In genomic region chr2:195560209-195560907, GRCh38 we compare ENCODE assay signal across 14 cellular contexts.
DNase-seq lines count a peak whose midpoint lies in the region; ATAC-seq, FAIRE-seq and TF ChIP-seq lines count a peak whose summit lies in the region.
"Had no signal": no experiment of that assay in that cellular context is flagged by ENCODE, and none has a peak within 500 bp of the region (broad histone marks: within the 10 kb centered on the region; RNA-seq: fewer than 3 reads in every experiment).

No MANE protein-coding gene starts in this region.

- POLR2A ChIA-PET in A549 (lab: Yijun Ruan, JAX) = interaction anchor here (0.7 to 3.0 kb wide), 6 partner anchors 26 to 241 kb away, joined by 3 to 33 read pairs (median 4); partner anchors contain the start of gene SLC39A10
- POLR2A ChIA-PET in activated CD8-positive, alpha-beta T cell treated with anti-CD3 and anti-CD28 coated beads for 36 hours (lab: Charles Lee) = interaction anchor here (0.9 to 5.2 kb wide), 7 partner anchors 12 to 610 kb away, joined by 3 to 37 read pairs (median 4); partner anchors contain the start of gene SLC39A10

- no peak for TF ChIP-seq EP300 in A549 (IDR thresholded peaks at IDR 0.05)

- TF ChIP-seq RAD21 in A549 (conservative IDR thresholded peaks at IDR 0.05 in 1 of 2, IDR thresholded peaks at IDR 0.05 in 1 of 2) = no peak

- ATAC-seq in A549 (no peak), left colon (peak; percentile 87), HG02885 (IDR thresholded peaks at IDR 0.05; ENCODE audit: poor library complexity, unreplicated experiment) (no peak), GM21576 (IDR thresholded peaks at IDR 0.05; ENCODE audit: unreplicated experiment) (no peak)
- ATAC-seq in activated CD8-positive, alpha-beta T cell treated with anti-CD3 and anti-CD28 coated beads for 36 hours = no peak

- peaks cover 62% of the 10 kb centered on the region for H3K4me1 ChIP-seq in A549
- H3K4me1 ChIP-seq: esophagus muscularis mucosa had no signal

- WGBS in A549 (ENCODE audit: missing lambda C conversion rate) = 80% methylated on average over 10 of the region's 10 CpGs

- H3K27ac ChIP-seq in A549 = peak overlapping the region; percentile 77 to 92
- H3K27ac ChIP-seq: esophagus muscularis mucosa had no signal

- TF ChIP-seq POLR2A in A549 (IDR thresholded peaks at IDR 0.05; ENCODE audit: low read length) = no peak

- CTCF ChIA-PET in A549 (lab: Yijun Ruan, JAX) = interaction anchor here (1.5 to 2.9 kb wide), 4 partner anchors 12 to 100 kb away, joined by 3 to 7 read pairs (median 4); no protein-coding TSS in a partner anchor
- CTCF ChIA-PET in activated CD8-positive, alpha-beta T cell treated with anti-CD3 and anti-CD28 coated beads for 36 hours (lab: Charles Lee) = interaction anchor here (0.7 to 2.3 kb wide), 7 partner anchors 12 to 506 kb away, joined by 3 to 12 read pairs (median 4); no protein-coding TSS in a partner anchor

- H3K9me3 ChIP-seq in A549 = no peaks in the 10 kb centered on the region
- H3K9me3 ChIP-seq: BE2C, esophagus muscularis mucosa had no signal

- intact Hi-C loops in activated CD8-positive, alpha-beta T cell treated with anti-CD3 and anti-CD28 coated beads for 36 hours (cut with micrococcal nuclease) = loop anchor here (1.0 to 5.0 kb wide), 2 partner anchors 24 to 97 kb away; partner anchors contain the start of gene SLC39A10
- intact Hi-C loops in left colon (cut with DNase I, micrococcal nuclease) = no loop called here

- peaks cover 22% of the 10 kb centered on the region for H3K36me3 Mint-ChIP-seq in activated CD8-positive, alpha-beta T cell treated with anti-CD3 and anti-CD28 coated beads for 36 hours (ENCODE audit: low read depth)
- H3K36me3 Mint-ChIP-seq in progenitor cell of endocrine pancreas (ENCODE audit: insufficient read depth) = no peaks in the 10 kb centered on the region
- H3K36me3 Mint-ChIP-seq: brain had no signal

- H3K9me3 Mint-ChIP-seq in activated CD8-positive, alpha-beta T cell treated with anti-CD3 and anti-CD28 coated beads for 36 hours = peaks cover 14% of the 10 kb centered on the region
- H3K9me3 Mint-ChIP-seq in progenitor cell of endocrine pancreas (ENCODE audit: low read depth) = no peaks in the 10 kb centered on the region
- H3K9me3 Mint-ChIP-seq: brain had no signal

- no peaks in the 10 kb centered on the region for H3K27me3 Mint-ChIP-seq in activated CD8-positive, alpha-beta T cell treated with anti-CD3 and anti-CD28 coated beads for 36 hours
- peaks cover 3% of the 10 kb centered on the region for H3K27me3 Mint-ChIP-seq in progenitor cell of endocrine pancreas
- H3K27me3 Mint-ChIP-seq: brain had no signal

- H3K4me1 Mint-ChIP-seq in activated CD8-positive, alpha-beta T cell treated with anti-CD3 and anti-CD28 coated beads for 36 hours (ENCODE audit: low read depth) = peaks cover 66% of the 10 kb centered on the region
- H3K4me1 Mint-ChIP-seq in progenitor cell of endocrine pancreas (ENCODE audit: low read depth) = no peaks in the 10 kb centered on the region
- H3K4me1 Mint-ChIP-seq: brain had no signal

- H3K4me2 ChIP-seq in A549 = peak overlapping the region; percentile 74

- FAIRE-seq in A549 (lab: Jason Lieb, UNC) = no peak
- peak; percentile 29 for FAIRE-seq in GM18507 (lab: Jason Lieb, UNC)
- FAIRE-seq: islet of Langerhans had no signal

- H3K4me3 ChIP-seq in A549 = no peak overlapping the region
- H3K4me3 ChIP-seq: esophagus muscularis mucosa had no signal

- peak overlapping the region; percentile 49 for H3K4me3 Mint-ChIP-seq in activated CD8-positive, alpha-beta T cell treated with anti-CD3 and anti-CD28 coated beads for 36 hours
- no peak overlapping the region for H3K4me3 Mint-ChIP-seq in progenitor cell of endocrine pancreas (ENCODE audit: low read depth)
- H3K4me3 Mint-ChIP-seq: brain had no signal

- DNase-seq in A549 (ENCODE audit: low read depth in 1 of 2, low spot score in 1 of 2) (peak in 1 of 2 experiments; percentile 26), GM18507 (ENCODE audit: extremely low spot score, insufficient read length, low read depth) (no peak), left colon (peak in 1 of 2 donors; percentile 56), NCI-H1092 treated with DMSO at 0.1 percent for 48 hours (lab: John Stamatoyannopoulos, UW) (no peak), progenitor cell of endocrine pancreas (ENCODE audit: low spot score, unreplicated experiment) (no peak)
- DNase-seq in activated CD8-positive, alpha-beta T cell treated with anti-CD3 and anti-CD28 coated beads for 36 hours = no peak
- DNase-seq: BE2C, NCI-H510A treated with DMSO at 0.1 percent for 48 hours, occipital lobe had no signal

- no peak for TF ChIP-seq CTCF in A549 (IDR thresholded peaks at IDR 0.05)
- no peak for TF ChIP-seq CTCF in activated CD8-positive, alpha-beta T cell treated with anti-CD3 and anti-CD28 coated beads for 36 hours (IDR thresholded peaks at IDR 0.05)
- TF ChIP-seq CTCF in progenitor cell of endocrine pancreas (IDR thresholded peaks at IDR 0.05; ENCODE audit: unreplicated experiment) = no peak

- H3K27ac Mint-ChIP-seq in activated CD8-positive, alpha-beta T cell treated with anti-CD3 and anti-CD28 coated beads for 36 hours = peak overlapping the region; percentile 97
- no peak overlapping the region for H3K27ac Mint-ChIP-seq in progenitor cell of endocrine pancreas
- H3K27ac Mint-ChIP-seq: brain had no signal

TF ChIP-seq in A549, 52 proteins besides CTCF, POLR2A, EP300 and RAD21:
- TF ChIP-seq, protein P1, sequence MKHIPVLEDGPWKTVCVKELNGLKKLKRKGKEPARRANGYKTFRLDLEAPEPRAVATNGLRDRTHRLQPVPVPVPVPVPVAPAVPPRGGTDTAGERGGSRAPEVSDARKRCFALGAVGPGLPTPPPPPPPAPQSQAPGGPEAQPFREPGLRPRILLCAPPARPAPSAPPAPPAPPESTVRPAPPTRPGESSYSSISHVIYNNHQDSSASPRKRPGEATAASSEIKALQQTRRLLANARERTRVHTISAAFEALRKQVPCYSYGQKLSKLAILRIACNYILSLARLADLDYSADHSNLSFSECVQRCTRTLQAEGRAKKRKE (CRISPR knock-in tag; IDR thresholded peaks at IDR 0.05; ENCODE audit: low read depth) = no peak
- TF ChIP-seq, protein P2, sequence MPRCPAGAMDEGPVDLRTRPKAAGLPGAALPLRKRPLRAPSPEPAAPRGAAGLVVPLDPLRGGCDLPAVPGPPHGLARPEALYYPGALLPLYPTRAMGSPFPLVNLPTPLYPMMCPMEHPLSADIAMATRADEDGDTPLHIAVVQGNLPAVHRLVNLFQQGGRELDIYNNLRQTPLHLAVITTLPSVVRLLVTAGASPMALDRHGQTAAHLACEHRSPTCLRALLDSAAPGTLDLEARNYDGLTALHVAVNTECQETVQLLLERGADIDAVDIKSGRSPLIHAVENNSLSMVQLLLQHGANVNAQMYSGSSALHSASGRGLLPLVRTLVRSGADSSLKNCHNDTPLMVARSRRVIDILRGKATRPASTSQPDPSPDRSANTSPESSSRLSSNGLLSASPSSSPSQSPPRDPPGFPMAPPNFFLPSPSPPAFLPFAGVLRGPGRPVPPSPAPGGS (IDR thresholded peaks at IDR 0.05) = no peak
- TF ChIP-seq CBX2 (IDR thresholded peaks at IDR 0.05; ENCODE audit: borderline replicate concordance, low read depth) = no peak
